In the genomic region with DNA sequence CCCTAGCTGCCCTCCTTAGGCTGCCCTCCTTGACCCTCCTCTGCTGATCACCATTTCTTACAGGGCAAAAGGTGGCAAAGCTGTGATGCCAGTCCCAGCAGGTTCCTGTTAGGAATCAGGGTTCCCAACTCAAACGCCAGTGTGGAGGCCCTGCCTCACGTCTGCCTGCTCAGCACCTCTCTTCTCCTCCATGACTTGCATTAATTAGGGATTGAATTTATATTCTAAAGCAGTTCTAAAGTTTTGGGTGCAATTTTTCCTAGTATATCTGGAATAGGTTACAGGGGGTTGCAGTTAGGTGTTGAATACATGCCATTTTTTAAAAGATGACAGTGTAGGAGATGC, we compare ENCODE assay signal across 15 cellular contexts. TPM values are rescaled to one million over a fixed set of nuclear protein-coding genes. Genes with fewer than 3 reads are reported as not detected.
"Had no signal": no experiment of that assay in that cellular context is flagged by ENCODE, and none has a peak within 500 bp of the region (broad histone marks: within the 10 kb centered on the region; RNA-seq: fewer than 3 reads in every experiment).

No MANE protein-coding gene starts in this region.

- H3K4me3 ChIP-seq: ascending aorta, breast epithelium, esophagus muscularis mucosa had no signal

- H3K9ac ChIP-seq: parathyroid adenoma had no signal

- H3K4me1 Mint-ChIP-seq: activated CD4-positive, alpha-beta T cell treated with anti-CD3 and anti-CD28 coated beads, Interleukin-2, amount 10 ng/mL, durations not matched to agents 24 days and 14 days; activated naive CD4-positive, alpha-beta T cell treated with anti-CD3 and anti-CD28 coated beads, Interleukin-2, amount 50 U/mL, for 24 hours had no signal

- H3K27me3 Mint-ChIP-seq: activated CD4-positive, alpha-beta T cell treated with anti-CD3 and anti-CD28 coated beads, Interleukin-2, amount 10 ng/mL, durations not matched to agents 24 days and 14 days had no signal

- H3K36me3 Mint-ChIP-seq: activated naive CD4-positive, alpha-beta T cell treated with anti-CD3 and anti-CD28 coated beads, Interleukin-2, amount 50 U/mL, for 24 hours; naive thymus-derived CD8-positive, alpha-beta T cell had no signal

- H3K36me3 ChIP-seq: ascending aorta, breast epithelium, esophagus muscularis mucosa had no signal

- H3K9me3 ChIP-seq: ascending aorta, breast epithelium, esophagus muscularis mucosa had no signal

- H3K27ac Mint-ChIP-seq: activated CD4-positive, alpha-beta T cell treated with anti-CD3 and anti-CD28 coated beads, Interleukin-2, amount 10 ng/mL, durations not matched to agents 24 days and 14 days; activated CD8-positive, alpha-beta T cell treated with anti-CD3 and anti-CD28 coated beads, Interleukin-2, amount 10 ng/mL, durations not matched to agents 7 days and 5 days; activated naive CD4-positive, alpha-beta T cell treated with anti-CD3 and anti-CD28 coated beads, Interleukin-2, amount 50 U/mL, for 24 hours; naive thymus-derived CD8-positive, alpha-beta T cell had no signal

- DNase-seq: activated effector memory CD4-positive, alpha-beta T cell treated with anti-CD3 and anti-CD28 coated beads, Interleukin-2, amount 50 U/mL, for 16 hours; cortex of kidney; effector CD4-positive, alpha-beta T cell; stimulated activated naive CD4-positive, alpha-beta T cell; T1000 had no signal

- H3K9me3 Mint-ChIP-seq: activated CD4-positive, alpha-beta T cell treated with anti-CD3 and anti-CD28 coated beads, Interleukin-2, amount 10 ng/mL, durations not matched to agents 24 days and 14 days; activated naive CD4-positive, alpha-beta T cell treated with anti-CD3 and anti-CD28 coated beads, Interleukin-2, amount 50 U/mL, for 24 hours had no signal

- H3K27ac ChIP-seq: ascending aorta, breast epithelium, esophagus muscularis mucosa, parathyroid adenoma had no signal

- FAIRE-seq: endothelial cell of umbilical vein had no signal

- ATAC-seq: activated CD8-positive, alpha-beta T cell treated with anti-CD3 and anti-CD28 coated beads, Interleukin-2, amount 10 ng/mL, durations not matched to agents 7 days and 5 days had no signal

- H3K27me3 ChIP-seq: ascending aorta had no signal

- H2AFZ ChIP-seq: parathyroid adenoma had no signal

- H3K4me3 Mint-ChIP-seq: activated CD4-positive, alpha-beta T cell treated with anti-CD3 and anti-CD28 coated beads, Interleukin-2, amount 10 ng/mL, durations not matched to agents 24 days and 14 days; activated CD8-positive, alpha-beta T cell treated with anti-CD3 and anti-CD28 coated beads, Interleukin-2, amount 10 ng/mL, durations not matched to agents 7 days and 5 days; activated naive CD4-positive, alpha-beta T cell treated with anti-CD3 and anti-CD28 coated beads, Interleukin-2, amount 50 U/mL, for 24 hours; naive thymus-derived CD8-positive, alpha-beta T cell had no signal

- H3K4me1 ChIP-seq: ascending aorta, breast epithelium, esophagus muscularis mucosa had no signal

RNA-seq across cellular contexts. Expression of gene PLEKHG4B, which starts 13.2 kb away (rescaled TPM):
- total RNA-seq: activated CD4-positive, alpha-beta T cell treated with anti-CD3 and anti-CD28 coated beads, Interleukin-2, amount 10 ng/mL, durations not matched to agents 24 days and 14 days; activated CD8-positive, alpha-beta T cell treated with anti-CD3 and anti-CD28 coated beads, Interleukin-2, amount 10 ng/mL, durations not matched to agents 7 days and 5 days; ascending aorta; endothelial cell of umbilical vein; naive thymus-derived CD8-positive, alpha-beta T cell; T-helper 1 cell treated with Interleukin-12 subunit alpha and Interleukin-12 subunit beta and Interleukin-4 antibody, amounts not matched to agents 30 ng/mL and 1 ng/mL, for 36 hours had no signal
- polyA plus RNA-seq: endothelial cell of umbilical vein; naive thymus-derived CD8-positive, alpha-beta T cell had no signal
